Comparison of ENCODE assay signal across 35 cellular contexts in genomic region chr7:104536956-104537355, GRCh38.
"Had no signal": no experiment of that assay in that cellular context is flagged by ENCODE, and none has a peak within 500 bp of the region (broad histone marks: within the 10 kb centered on the region; RNA-seq: fewer than 3 reads in every experiment).

No MANE protein-coding gene starts in this region.

- H3K27ac Mint-ChIP-seq: activated CD4-positive, alpha-beta memory T cell treated with anti-CD3 and anti-CD28 coated beads for 36 hours; activated CD4-positive, alpha-beta T cell treated with anti-CD3 and anti-CD28 coated beads for 36 hours; activated CD4-positive, alpha-beta T cell treated with anti-CD3 and anti-CD28 coated beads, Interleukin-2, amount 10 ng/mL, durations not matched to agents 24 days and 14 days; activated CD8-positive, alpha-beta memory T cell treated with anti-CD3 and anti-CD28 coated beads, Interleukin-2, amount 10 ng/mL, durations not matched to agents 7 days and 5 days; activated CD8-positive, alpha-beta T cell treated with anti-CD3 and anti-CD28 coated beads, Interleukin-2, amount 10 ng/mL, durations not matched to agents 7 days and 5 days; activated naive CD4-positive, alpha-beta T cell treated with anti-CD3 and anti-CD28 coated beads for 36 hours; activated naive CD4-positive, alpha-beta T cell treated with anti-CD3 and anti-CD28 coated beads, Interleukin-2, amount 50 U/mL, for 24 hours; activated naive CD8-positive, alpha-beta T cell treated with anti-CD3 and anti-CD28 coated beads for 36 hours; activated naive CD8-positive, alpha-beta T cell treated with anti-CD3 and anti-CD28 coated beads, Interleukin-2, amount 50 U/mL, for 24 hours; activated T-helper 1 cell treated with anti-CD3 and anti-CD28 coated beads, Interleukin-12 subunit alpha, Interleukin-12 subunit beta, Interleukin-2, Interleukin-4 antibody, amounts not matched to agents 30 ng/mL and 10 ng/mL and 1 ng/mL, durations not matched to agents 14 hours and 24 hours and 36 hours; activated T-helper 2 cell treated with anti-CD3 and anti-CD28 coated beads, Interferon-gamma antibody, Interleukin-2, Interleukin-4, amounts not matched to agents 10 μg/mL and 5 μg/mL and 100 μg/mL, durations not matched to agents 14 hours and 24 hours and 36 hours; effector memory CD8-positive, alpha-beta T cell; T-helper 17 cell; T-helper 2 cell treated with Interferon-gamma antibody and Interleukin-4, amounts not matched to agents 5 μg/mL and 100 μg/mL, for 36 hours had no signal

- H3K36me3 Mint-ChIP-seq: activated CD4-positive, alpha-beta memory T cell treated with anti-CD3 and anti-CD28 coated beads for 36 hours; activated CD8-positive, alpha-beta memory T cell treated with anti-CD3 and anti-CD28 coated beads, Interleukin-2, amount 10 ng/mL, durations not matched to agents 7 days and 5 days; activated naive CD4-positive, alpha-beta T cell treated with anti-CD3 and anti-CD28 coated beads, Interleukin-2, amount 50 U/mL, for 24 hours; activated naive CD8-positive, alpha-beta T cell treated with anti-CD3 and anti-CD28 coated beads for 36 hours had no signal

- ATAC-seq: activated CD4-positive, alpha-beta T cell treated with anti-CD3 and anti-CD28 coated beads for 36 hours; activated CD8-positive, alpha-beta memory T cell treated with anti-CD3 and anti-CD28 coated beads, Interleukin-2, amount 10 ng/mL, durations not matched to agents 7 days and 5 days; activated CD8-positive, alpha-beta T cell treated with anti-CD3 and anti-CD28 coated beads, Interleukin-2, amount 10 ng/mL, durations not matched to agents 7 days and 5 days; activated naive CD8-positive, alpha-beta T cell treated with anti-CD3 and anti-CD28 coated beads, Interleukin-2, amount 50 U/mL, for 24 hours; body of pancreas; effector memory CD8-positive, alpha-beta T cell; gastroesophageal sphincter; heart right ventricle; T-helper 17 cell had no signal

- H3K4me3 ChIP-seq: adrenal gland, body of pancreas, coronary artery, esophagus squamous epithelium, gastroesophageal sphincter, heart right ventricle, hepatocyte had no signal

- H3K4me1 Mint-ChIP-seq: activated CD4-positive, alpha-beta T cell treated with anti-CD3 and anti-CD28 coated beads for 36 hours; activated CD4-positive, alpha-beta T cell treated with anti-CD3 and anti-CD28 coated beads, Interleukin-2, amount 10 ng/mL, durations not matched to agents 24 days and 14 days; activated CD8-positive, alpha-beta memory T cell treated with anti-CD3 and anti-CD28 coated beads, Interleukin-2, amount 10 ng/mL, durations not matched to agents 7 days and 5 days; activated naive CD4-positive, alpha-beta T cell treated with anti-CD3 and anti-CD28 coated beads, Interleukin-2, amount 50 U/mL, for 24 hours; activated naive CD8-positive, alpha-beta T cell treated with anti-CD3 and anti-CD28 coated beads for 36 hours; activated naive CD8-positive, alpha-beta T cell treated with anti-CD3 and anti-CD28 coated beads, Interleukin-2, amount 50 U/mL, for 24 hours; T-helper 17 cell had no signal

- H3K4me1 ChIP-seq: adrenal gland, body of pancreas, esophagus squamous epithelium, gastroesophageal sphincter had no signal

- H3K27me3 ChIP-seq: adrenal gland, body of pancreas, esophagus squamous epithelium, gastroesophageal sphincter, heart right ventricle, hepatocyte had no signal

- H3K27me3 Mint-ChIP-seq: activated CD4-positive, alpha-beta T cell treated with anti-CD3 and anti-CD28 coated beads, Interleukin-2, amount 10 ng/mL, durations not matched to agents 24 days and 14 days; activated CD8-positive, alpha-beta memory T cell treated with anti-CD3 and anti-CD28 coated beads, Interleukin-2, amount 10 ng/mL, durations not matched to agents 7 days and 5 days; activated naive CD4-positive, alpha-beta T cell treated with anti-CD3 and anti-CD28 coated beads, Interleukin-2, amount 50 U/mL, for 24 hours; activated naive CD8-positive, alpha-beta T cell treated with anti-CD3 and anti-CD28 coated beads for 36 hours; activated naive CD8-positive, alpha-beta T cell treated with anti-CD3 and anti-CD28 coated beads, Interleukin-2, amount 50 U/mL, for 24 hours; effector memory CD8-positive, alpha-beta T cell had no signal

- DNase-seq: activated CD4-positive, alpha-beta memory T cell treated with anti-CD3 and anti-CD28 coated beads for 36 hours; activated CD4-positive, alpha-beta T cell treated with anti-CD3 and anti-CD28 coated beads for 36 hours; activated CD4-positive, alpha-beta T cell treated with anti-CD3 and anti-CD28 coated beads, Interleukin-2, amount 10 ng/mL, durations not matched to agents 24 days and 14 days; activated CD4-positive, CD25-positive, alpha-beta regulatory T cell; activated CD4-positive, CD25-positive, alpha-beta regulatory T cell treated with anti-CD3 and anti-CD28 coated beads, Interleukin-2, amount 50 U/mL, for 72 hours; activated CD8-positive, alpha-beta memory T cell treated with anti-CD3 and anti-CD28 coated beads, Interleukin-2, amount 10 ng/mL, durations not matched to agents 7 days and 5 days; activated CD8-positive, alpha-beta memory T cell treated with anti-CD3 and anti-CD28 coated beads, Interleukin-2, amount 50 U/mL, for 4 hours; activated CD8-positive, alpha-beta T cell treated with anti-CD3 and anti-CD28 coated beads, Interleukin-2, amount 10 ng/mL, durations not matched to agents 7 days and 5 days; activated effector memory CD4-positive, alpha-beta T cell treated with anti-CD3 and anti-CD28 coated beads, Interleukin-2, amount 50 U/mL, for 16 hours; activated naive CD4-positive, alpha-beta T cell treated with anti-CD3 and anti-CD28 coated beads for 36 hours; activated naive CD8-positive, alpha-beta T cell treated with anti-CD3 and anti-CD28 coated beads for 36 hours; activated naive CD8-positive, alpha-beta T cell treated with anti-CD3 and anti-CD28 coated beads, Interleukin-2, amount 50 U/mL, for 24 hours; activated T-cell treated with anti-CD3 and anti-CD28 coated beads, Interleukin-2, amount 50 U/mL, for 1 hour; activated T-cell treated with anti-CD3 and anti-CD28 coated beads, Interleukin-2, amount 50 U/mL, for 48 hours; adrenal gland; aorta; body of pancreas; cerebellar nuclear complex; dermis blood vessel endothelial cell; effector CD4-positive, alpha-beta T cell; effector memory CD8-positive, alpha-beta T cell; esophagus squamous epithelium; foreskin melanocyte; heart right ventricle; T-helper 17 cell; T1000; WERI-Rb-1 had no signal

- H3K9me3 ChIP-seq: adrenal gland, body of pancreas, esophagus squamous epithelium, gastroesophageal sphincter, heart right ventricle had no signal

- H3K9me3 Mint-ChIP-seq: activated CD4-positive, alpha-beta memory T cell treated with anti-CD3 and anti-CD28 coated beads for 36 hours; activated CD4-positive, alpha-beta T cell treated with anti-CD3 and anti-CD28 coated beads, Interleukin-2, amount 10 ng/mL, durations not matched to agents 24 days and 14 days; activated naive CD4-positive, alpha-beta T cell treated with anti-CD3 and anti-CD28 coated beads for 36 hours; activated naive CD4-positive, alpha-beta T cell treated with anti-CD3 and anti-CD28 coated beads, Interleukin-2, amount 50 U/mL, for 24 hours; activated naive CD8-positive, alpha-beta T cell treated with anti-CD3 and anti-CD28 coated beads for 36 hours; activated T-helper 1 cell treated with anti-CD3 and anti-CD28 coated beads, Interleukin-12 subunit alpha, Interleukin-12 subunit beta, Interleukin-2, Interleukin-4 antibody, amounts not matched to agents 30 ng/mL and 10 ng/mL and 1 ng/mL, durations not matched to agents 14 hours and 24 hours and 36 hours; activated T-helper 2 cell treated with anti-CD3 and anti-CD28 coated beads, Interferon-gamma antibody, Interleukin-2, Interleukin-4, amounts not matched to agents 10 μg/mL and 5 μg/mL and 100 μg/mL, durations not matched to agents 14 hours and 24 hours and 36 hours; T-helper 2 cell treated with Interferon-gamma antibody and Interleukin-4, amounts not matched to agents 5 μg/mL and 100 μg/mL, for 36 hours had no signal

- H3K27ac ChIP-seq: adrenal gland, body of pancreas, coronary artery, epithelial cell of prostate, esophagus squamous epithelium, gastroesophageal sphincter, heart right ventricle, hepatocyte, WERI-Rb-1 had no signal

- H3K36me3 ChIP-seq: adrenal gland, esophagus squamous epithelium, gastroesophageal sphincter, heart right ventricle, WERI-Rb-1 had no signal

- H3K4me3 Mint-ChIP-seq: activated CD4-positive, alpha-beta memory T cell treated with anti-CD3 and anti-CD28 coated beads for 36 hours; activated CD4-positive, alpha-beta T cell treated with anti-CD3 and anti-CD28 coated beads for 36 hours; activated CD4-positive, alpha-beta T cell treated with anti-CD3 and anti-CD28 coated beads, Interleukin-2, amount 10 ng/mL, durations not matched to agents 24 days and 14 days; activated CD8-positive, alpha-beta memory T cell treated with anti-CD3 and anti-CD28 coated beads, Interleukin-2, amount 10 ng/mL, durations not matched to agents 7 days and 5 days; activated CD8-positive, alpha-beta T cell treated with anti-CD3 and anti-CD28 coated beads, Interleukin-2, amount 10 ng/mL, durations not matched to agents 7 days and 5 days; activated naive CD4-positive, alpha-beta T cell treated with anti-CD3 and anti-CD28 coated beads for 36 hours; activated naive CD4-positive, alpha-beta T cell treated with anti-CD3 and anti-CD28 coated beads, Interleukin-2, amount 50 U/mL, for 24 hours; activated naive CD8-positive, alpha-beta T cell treated with anti-CD3 and anti-CD28 coated beads for 36 hours; activated naive CD8-positive, alpha-beta T cell treated with anti-CD3 and anti-CD28 coated beads, Interleukin-2, amount 50 U/mL, for 24 hours; activated T-helper 1 cell treated with anti-CD3 and anti-CD28 coated beads, Interleukin-12 subunit alpha, Interleukin-12 subunit beta, Interleukin-2, Interleukin-4 antibody, amounts not matched to agents 30 ng/mL and 10 ng/mL and 1 ng/mL, durations not matched to agents 14 hours and 24 hours and 36 hours; effector memory CD8-positive, alpha-beta T cell; T-helper 17 cell; T-helper 2 cell treated with Interferon-gamma antibody and Interleukin-4, amounts not matched to agents 5 μg/mL and 100 μg/mL, for 36 hours had no signal
